In genomic region chr6:722608-723007, GRCh38 we compare ENCODE assay signal across 10 cellular contexts. TPM values are rescaled to one million over a fixed set of nuclear protein-coding genes. Genes with fewer than 3 reads are reported as not detected.
DNase-seq lines count a peak whose midpoint lies in the region; ATAC-seq and TF ChIP-seq lines count a peak whose summit lies in the region.
"Had no signal": no experiment of that assay in that cellular context is flagged by ENCODE, and none has a peak within 500 bp of the region (broad histone marks: within the 10 kb centered on the region; RNA-seq: fewer than 3 reads in every experiment).

No MANE protein-coding gene starts in this region.

- no peaks in the 10 kb centered on the region for H3K36me3 ChIP-seq in BLaER1
- no peaks in the 10 kb centered on the region for H3K36me3 ChIP-seq in mucosa of descending colon (ENCODE audit: low read depth)
- H3K36me3 ChIP-seq: tibial artery had no signal

- H3K9ac ChIP-seq in BLaER1, result no peak overlapping the region

- no peak overlapping the region for H3K27ac ChIP-seq in BLaER1
- H3K27ac ChIP-seq: tibial artery had no signal

- DNase-seq in HT1080 (ENCODE audit: low read depth) (peak; percentile 5), astrocyte of the hippocampus (ENCODE audit: low read depth, low spot score) (peak; percentile 39), mucosa of descending colon (no peak), NCI-H1417 treated with DMSO at 0.1 percent for 48 hours (lab: John Stamatoyannopoulos, UW) (no peak), NAMALWA (ENCODE audit: low spot score) (no peak), OCI-M2 (lab: John Stamatoyannopoulos, UW; ENCODE audit: unreplicated experiment) (no peak)
- DNase-seq: NCI-H524 treated with DMSO at 0.1 percent for 48 hours had no signal

- peak overlapping the region; percentile 57 for H3K4me2 ChIP-seq in BLaER1

- ATAC-seq in mucosa of descending colon, result peak; percentile 13
- no peak for ATAC-seq in GM21786 (IDR thresholded peaks at IDR 0.05; ENCODE audit: unreplicated experiment)

- H3K27me3 ChIP-seq in BLaER1, result no peaks in the 10 kb centered on the region

- H3K4me3 ChIP-seq in BLaER1 (no peak overlapping the region), mucosa of descending colon (no peak overlapping the region)
- H3K4me3 ChIP-seq: tibial artery had no signal

- TF ChIP-seq CTCF in mucosa of descending colon (IDR thresholded peaks at IDR 0.05), result no peak

- no peaks in the 10 kb centered on the region for H4K20me1 ChIP-seq in BLaER1

- peaks cover 14% of the 10 kb centered on the region for H3K4me1 ChIP-seq in BLaER1
- H3K4me1 ChIP-seq in mucosa of descending colon (ENCODE audit: low read depth), result no peaks in the 10 kb centered on the region

- intact Hi-C loops in mucosa of descending colon (cut with DNase I, micrococcal nuclease), result no loop called here

- no peaks in the 10 kb centered on the region for H3K9me3 ChIP-seq in BLaER1
- no peaks in the 10 kb centered on the region for H3K9me3 ChIP-seq in mucosa of descending colon
- H3K9me3 ChIP-seq: tibial artery had no signal

RNA-seq across cellular contexts. Expression of gene EXOC2, which starts 29.7 kb away (rescaled TPM):
- 19.4 and 21.3 TPM in 2 replicates for total RNA-seq in HT1080 (2014; rRNA removed; shearing (Covaris generic))
- polyA plus RNA-seq in HT1080 (2015; cell fraction: cytosol; rRNA removed), result 17.5 and 18.5 TPM in 2 replicates
- 31.0 and 34.4 TPM in 2 replicates for polyA plus RNA-seq in HT1080 (2015; cell fraction: nucleus; rRNA removed)
- 10 to 100 TPM; 13.1 to 20.9 (median 17.3) TPM for total RNA-seq in mucosa of descending colon

Comparison
In these comparisons a context has a peak if more than half of its experiments do, and no peak if none do; other contexts are left out.
1. DNase-seq: peak in HT1080 (single experiment) and astrocyte of the hippocampus (single experiment); none in mucosa of descending colon (0 of 3), NCI-H1417 treated with DMSO at 0.1 percent for 48 hours (single experiment), NAMALWA (single experiment) and OCI-M2 (single experiment).